20 cellular contexts compared by ENCODE assay signal in genomic region chr3:123371426-123371825, GRCh38.
DNase-seq lines count a peak whose midpoint lies in the region; ATAC-seq and TF ChIP-seq lines count a peak whose summit lies in the region.
"Had no signal": no experiment of that assay in that cellular context is flagged by ENCODE, and none has a peak within 500 bp of the region (broad histone marks: within the 10 kb centered on the region; RNA-seq: fewer than 3 reads in every experiment).

No MANE protein-coding gene starts in this region.

- peak overlapping the region; percentile 91 to 92 for H3K27ac ChIP-seq in right atrium auricular region
- H3K27ac ChIP-seq in spleen: no peak overlapping the region
- no peak overlapping the region for H3K27ac ChIP-seq in trophoblast cell (ENCODE audit: low read depth, low read length)
- H3K27ac ChIP-seq: RWPE1 had no signal

- DNase-seq in stimulated activated naive CD8-positive, alpha-beta T cell treated with anti-CD3 and anti-CD28 coated beads, Interleukin-15, amount 100 ng/mL, for 72 hours: no peak
- DNase-seq in stimulated activated naive CD8-positive, alpha-beta T cell treated with anti-CD3 and anti-CD28 coated beads, Interleukin-15, Interleukin-2, amounts not matched to agents 100 U/mL and 50 U/mL, for 24 hours: no peak
- DNase-seq in right atrium auricular region (ENCODE audit: low spot score) (no peak), spleen (peak; percentile 69), epidermal melanocyte (ENCODE audit: insufficient read length, low spot score) (no peak), SK-N-DZ (ENCODE audit: low spot score) (no peak), trophoblast cell (no peak)
- DNase-seq: COR-L47; DMS153; EL; KG1; NCI-H1436; NCI-H2029; NCI-H2171; NCI-H446; NCI-H69; NK-92 treated with Interleukin-12 subunit alpha and Interleukin-12 subunit beta, amount 100 ng/mL, for 24 hours had no signal

- no peak overlapping the region for H3K18ac ChIP-seq in trophoblast cell (ENCODE audit: low read length)

- no peaks in the 10 kb centered on the region for H3K4me1 Mint-ChIP-seq in stimulated activated naive CD8-positive, alpha-beta T cell treated with anti-CD3 and anti-CD28 coated beads, Interleukin-15, amount 100 ng/mL, for 72 hours

- no peak overlapping the region for H2AFZ ChIP-seq in trophoblast cell (ENCODE audit: insufficient read depth, low read length, poor library complexity)

- H3K4me3 Mint-ChIP-seq in stimulated activated naive CD8-positive, alpha-beta T cell treated with anti-CD3 and anti-CD28 coated beads, Interleukin-15, amount 100 ng/mL, for 72 hours: no peak overlapping the region

- H3K9me3 Mint-ChIP-seq in stimulated activated naive CD8-positive, alpha-beta T cell treated with anti-CD3 and anti-CD28 coated beads, Interleukin-15, amount 100 ng/mL, for 72 hours: no peaks in the 10 kb centered on the region

- H3K9me3 ChIP-seq in right atrium auricular region (no peaks in the 10 kb centered on the region), spleen (peaks cover 0 to 15% (median 0%) of the 10 kb centered on the region in 8 donors), trophoblast cell (ENCODE audit: insufficient read depth, low read depth, low read length) (peaks cover 1% of the 10 kb centered on the region)

- intact Hi-C loops in spleen (cut with DNase I; ENCODE audit: low total_unique reads): no loop called here

- H4K12ac ChIP-seq in trophoblast cell (ENCODE audit: low read depth, low read length): no peak overlapping the region

- no peak overlapping the region for H3K23ac ChIP-seq in trophoblast cell (ENCODE audit: low read length)

- H3K4me3 ChIP-seq in right atrium auricular region: no peak overlapping the region
- no peak overlapping the region for H3K4me3 ChIP-seq in spleen
- H3K4me3 ChIP-seq in trophoblast cell (ENCODE audit: low read depth, low read length): no peak overlapping the region

- no peaks in the 10 kb centered on the region for H3K79me2 ChIP-seq in trophoblast cell (ENCODE audit: control insufficient read depth, insufficient read depth, low read length, poor library complexity)

- H3K4ac ChIP-seq in trophoblast cell (ENCODE audit: low read depth, low read length): no peak overlapping the region

- ATAC-seq in stimulated activated naive CD8-positive, alpha-beta T cell treated with anti-CD3 and anti-CD28 coated beads, Interleukin-15, amount 100 ng/mL, for 72 hours: peak; percentile 27
- ATAC-seq in stimulated activated naive CD8-positive, alpha-beta T cell treated with anti-CD3 and anti-CD28 coated beads, Interleukin-15, Interleukin-2, amounts not matched to agents 100 U/mL and 50 U/mL, for 24 hours: no peak
- ATAC-seq in HG03354 (IDR thresholded peaks at IDR 0.05; ENCODE audit: poor library complexity, severe bottlenecking, unreplicated experiment): no peak
- ATAC-seq: HepG2 had no signal

- no peak overlapping the region for H4K91ac ChIP-seq in trophoblast cell (ENCODE audit: low read depth, low read length)

- H2BK120ac ChIP-seq in trophoblast cell (ENCODE audit: insufficient read depth, low read length, poor library complexity): no peak overlapping the region

- H3K14ac ChIP-seq in trophoblast cell (ENCODE audit: low read length): no peak overlapping the region

- 82 to 96% (median 84%) methylated on average over 9 to 10 of the region's 10 CpGs for WGBS in spleen, 5 donors
- WGBS in trophoblast cell (ENCODE audit: extremely low coverage, insufficient coverage, insufficient read length): no CpG with 5 or more reads among the region's 10 CpGs

- no peak overlapping the region for H2AK5ac ChIP-seq in trophoblast cell (ENCODE audit: low read length)

- no peak overlapping the region for H2BK12ac ChIP-seq in trophoblast cell (ENCODE audit: low read length)

- no peak overlapping the region for H4K8ac ChIP-seq in trophoblast cell (ENCODE audit: low read depth, low read length)

- H3K27ac Mint-ChIP-seq in stimulated activated naive CD8-positive, alpha-beta T cell treated with anti-CD3 and anti-CD28 coated beads, Interleukin-15, amount 100 ng/mL, for 72 hours: no peak overlapping the region

- H3K79me1 ChIP-seq in trophoblast cell (ENCODE audit: low read length): no peaks in the 10 kb centered on the region

- TF ChIP-seq CTCF in right atrium auricular region (IDR thresholded peaks at IDR 0.05): no peak
- TF ChIP-seq CTCF in spleen (IDR thresholded peaks at IDR 0.05 in 8 of 11, conservative IDR thresholded peaks at IDR 0.05 in 3 of 11): no peak

- H2BK5ac ChIP-seq in trophoblast cell (ENCODE audit: low read depth, low read length, poor library complexity): no peak overlapping the region

- H3K4me1 ChIP-seq in right atrium auricular region (peaks cover 0 to 83% of the 10 kb centered on the region in 2 donors), spleen (peaks cover 0 to 31% (median 7%) of the 10 kb centered on the region in 6 donors), trophoblast cell (ENCODE audit: control insufficient read depth in 1 of 2, insufficient read depth in 2 of 2, low read length in 2 of 2) (peaks cover 0 to 8% of the 10 kb centered on the region in 2 experiments)

- H3K36me3 ChIP-seq in right atrium auricular region: no peaks in the 10 kb centered on the region
- H3K36me3 ChIP-seq in spleen: no peaks in the 10 kb centered on the region
- H3K36me3 ChIP-seq in trophoblast cell (ENCODE audit: control insufficient read depth in 1 of 2, insufficient read depth in 2 of 2, low read length in 2 of 2): no peaks in the 10 kb centered on the region

- H3K4me2 ChIP-seq in trophoblast cell (ENCODE audit: low read length): no peak overlapping the region

- H3K27me3 ChIP-seq in right atrium auricular region: no peaks in the 10 kb centered on the region
- H3K27me3 ChIP-seq in spleen (replicated peaks in 1 of 7): peaks cover 0 to 22% (median 0%) of the 10 kb centered on the region in 7 donors
- no peaks in the 10 kb centered on the region for H3K27me3 ChIP-seq in trophoblast cell (ENCODE audit: insufficient read depth, low read length)

- H3K27me3 Mint-ChIP-seq in stimulated activated naive CD8-positive, alpha-beta T cell treated with anti-CD3 and anti-CD28 coated beads, Interleukin-15, amount 100 ng/mL, for 72 hours: peaks cover 6% of the 10 kb centered on the region

- TF ChIP-seq POLR2A in spleen (IDR thresholded peaks at IDR 0.05): no peak

- no peak overlapping the region for H3K9ac ChIP-seq in trophoblast cell (ENCODE audit: low read length)

Comparison
In these comparisons a context has a peak if more than half of its experiments do, and no peak if none do; other contexts are left out.
1. H3K27ac ChIP-seq: peak in right atrium auricular region (2 of 2); none in spleen (0 of 8) and trophoblast cell (single experiment).